ENCODE assay signal across 16 cellular contexts in genomic region chr12:122121341-122122192, GRCh38. TPM values are rescaled to one million over a fixed set of nuclear protein-coding genes. Genes with fewer than 3 reads are reported as not detected.
DNase-seq lines count a peak whose midpoint lies in the region; ATAC-seq and TF ChIP-seq lines count a peak whose summit lies in the region.
"Had no signal": no experiment of that assay in that cellular context is flagged by ENCODE, and none has a peak within 500 bp of the region (broad histone marks: within the 10 kb centered on the region; RNA-seq: fewer than 3 reads in every experiment).

No MANE protein-coding gene starts in this region.

- no peaks in the 10 kb centered on the region for H3K27me3 ChIP-seq in lower lobe of right lung (ENCODE audit: low read depth)
- H3K27me3 ChIP-seq: suprapubic skin had no signal

- no peak overlapping the region for H3K27ac ChIP-seq in lower lobe of right lung
- H3K27ac ChIP-seq: suprapubic skin had no signal

- POLR2A ChIA-PET in activated CD8-positive, alpha-beta T cell treated with anti-CD3 and anti-CD28 coated beads for 36 hours (lab: Charles Lee), result interaction anchor here (1.0 to 2.4 kb wide), 2 partner anchors 9 to 67 kb away, joined by 3 to 9 read pairs; no protein-coding TSS in a partner anchor

- H3K4me3 Mint-ChIP-seq in activated naive CD4-positive, alpha-beta T cell treated with anti-CD3 and anti-CD28 coated beads, Interleukin-2, amount 10 ng/mL, durations not matched to agents 7 days and 5 days, result no peak overlapping the region
- no peak overlapping the region for H3K4me3 Mint-ChIP-seq in activated CD8-positive, alpha-beta T cell treated with anti-CD3 and anti-CD28 coated beads for 36 hours
- peak overlapping the region; percentile 3 to 59 for H3K4me3 Mint-ChIP-seq in stimulated activated naive CD8-positive, alpha-beta T cell treated with anti-CD3 and anti-CD28 coated beads, Interleukin-15, amount 100 ng/mL, for 72 hours
- H3K4me3 Mint-ChIP-seq: dendritic cell treated with granulocyte-macrophage colony-stimulating factor and Interleukin-4, amounts not matched to agents 40 ng/mL and 50 ng/mL, for 4 days had no signal

- peak overlapping the region; percentile 33 for H3K27ac Mint-ChIP-seq in activated naive CD4-positive, alpha-beta T cell treated with anti-CD3 and anti-CD28 coated beads, Interleukin-2, amount 10 ng/mL, durations not matched to agents 7 days and 5 days
- H3K27ac Mint-ChIP-seq in activated CD8-positive, alpha-beta T cell treated with anti-CD3 and anti-CD28 coated beads for 36 hours, result peak overlapping the region; percentile 69
- H3K27ac Mint-ChIP-seq in stimulated activated naive CD8-positive, alpha-beta T cell treated with anti-CD3 and anti-CD28 coated beads, Interleukin-15, amount 100 ng/mL, for 72 hours, result peak overlapping the region in 1 of 2 donors; percentile 53

- peaks cover 41% of the 10 kb centered on the region for H3K4me1 ChIP-seq in lower lobe of right lung

- peaks cover 32% of the 10 kb centered on the region for H3K4me1 Mint-ChIP-seq in activated naive CD4-positive, alpha-beta T cell treated with anti-CD3 and anti-CD28 coated beads, Interleukin-2, amount 10 ng/mL, durations not matched to agents 7 days and 5 days
- peaks cover 44% of the 10 kb centered on the region for H3K4me1 Mint-ChIP-seq in activated CD8-positive, alpha-beta T cell treated with anti-CD3 and anti-CD28 coated beads for 36 hours (ENCODE audit: low read depth)
- peaks cover 75% of the 10 kb centered on the region for H3K4me1 Mint-ChIP-seq in stimulated activated naive CD8-positive, alpha-beta T cell treated with anti-CD3 and anti-CD28 coated beads, Interleukin-15, amount 100 ng/mL, for 72 hours

- peaks cover 8% of the 10 kb centered on the region for H3K36me3 ChIP-seq in lower lobe of right lung
- H3K36me3 ChIP-seq: suprapubic skin had no signal

- no peak for ATAC-seq in activated CD8-positive, alpha-beta T cell treated with anti-CD3 and anti-CD28 coated beads for 36 hours
- ATAC-seq in lower lobe of right lung (no peak), HG03460 (IDR thresholded peaks at IDR 0.05; ENCODE audit: unreplicated experiment) (no peak), left lobe of liver (no peak)
- ATAC-seq in stimulated activated naive CD8-positive, alpha-beta T cell treated with anti-CD3 and anti-CD28 coated beads, Interleukin-15, amount 100 ng/mL, for 72 hours, result peak; percentile 21
- ATAC-seq: left ventricle myocardium superior had no signal

- TF ChIP-seq CTCF in activated CD8-positive, alpha-beta T cell treated with anti-CD3 and anti-CD28 coated beads for 36 hours (IDR thresholded peaks at IDR 0.05), result no peak
- TF ChIP-seq CTCF in lower lobe of right lung (IDR thresholded peaks at IDR 0.05), result no peak

- no peak overlapping the region for H3K4me3 ChIP-seq in lower lobe of right lung
- H3K4me3 ChIP-seq: suprapubic skin had no signal

- H3K9me3 Mint-ChIP-seq in activated naive CD4-positive, alpha-beta T cell treated with anti-CD3 and anti-CD28 coated beads, Interleukin-2, amount 10 ng/mL, durations not matched to agents 7 days and 5 days, result no peaks in the 10 kb centered on the region
- H3K9me3 Mint-ChIP-seq in activated CD8-positive, alpha-beta T cell treated with anti-CD3 and anti-CD28 coated beads for 36 hours, result no peaks in the 10 kb centered on the region
- no peaks in the 10 kb centered on the region for H3K9me3 Mint-ChIP-seq in stimulated activated naive CD8-positive, alpha-beta T cell treated with anti-CD3 and anti-CD28 coated beads, Interleukin-15, amount 100 ng/mL, for 72 hours
- H3K9me3 Mint-ChIP-seq: dendritic cell treated with granulocyte-macrophage colony-stimulating factor and Interleukin-4, amounts not matched to agents 40 ng/mL and 50 ng/mL, for 4 days had no signal

- H3K9me3 ChIP-seq in lower lobe of right lung, result no peaks in the 10 kb centered on the region
- H3K9me3 ChIP-seq: suprapubic skin had no signal

- CTCF ChIA-PET in activated naive CD4-positive, alpha-beta T cell treated with anti-CD3 and anti-CD28 coated beads, Interleukin-2, amount 10 ng/mL, durations not matched to agents 7 days and 5 days (lab: Charles Lee), result interaction anchor here (1.0 to 6.1 kb wide), 12 partner anchors 10 to 327 kb away, joined by 3 to 103 read pairs (median 12); partner anchors contain the start of gene MLXIP
- CTCF ChIA-PET in activated CD8-positive, alpha-beta T cell treated with anti-CD3 and anti-CD28 coated beads for 36 hours (lab: Charles Lee), result interaction anchor here (0.8 to 4.7 kb wide), 13 partner anchors 10 to 119 kb away, joined by 3 to 103 read pairs (median 13); no protein-coding TSS in a partner anchor

- no peak for DNase-seq in activated naive CD4-positive, alpha-beta T cell treated with anti-CD3 and anti-CD28 coated beads, Interleukin-2, amount 10 ng/mL, durations not matched to agents 7 days and 5 days
- DNase-seq in activated naive CD4-positive, alpha-beta T cell treated with Interleukin-2 at 50 U/mL for 16 hours, result no peak
- peak; percentile 44 for DNase-seq in activated CD8-positive, alpha-beta T cell treated with anti-CD3 and anti-CD28 coated beads for 36 hours
- DNase-seq in lower lobe of right lung, result peak; percentile 39
- DNase-seq in stimulated activated naive CD8-positive, alpha-beta T cell treated with anti-CD3 and anti-CD28 coated beads, Interleukin-15, amount 100 ng/mL, for 72 hours, result no peak
- no peak for DNase-seq in midbrain (lab: John Stamatoyannopoulos, UW)
- no peak for DNase-seq in left lobe of liver (ENCODE audit: low spot score)
- DNase-seq: DMS153, left ventricle myocardium superior, MM.1S, NCI-H2081, NCI-H774 had no signal

- peaks cover 9% of the 10 kb centered on the region for H3K36me3 Mint-ChIP-seq in activated naive CD4-positive, alpha-beta T cell treated with anti-CD3 and anti-CD28 coated beads, Interleukin-2, amount 10 ng/mL, durations not matched to agents 7 days and 5 days
- H3K36me3 Mint-ChIP-seq in activated CD8-positive, alpha-beta T cell treated with anti-CD3 and anti-CD28 coated beads for 36 hours (ENCODE audit: low read depth), result no peaks in the 10 kb centered on the region

- no peaks in the 10 kb centered on the region for H3K27me3 Mint-ChIP-seq in activated naive CD4-positive, alpha-beta T cell treated with anti-CD3 and anti-CD28 coated beads, Interleukin-2, amount 10 ng/mL, durations not matched to agents 7 days and 5 days
- no peaks in the 10 kb centered on the region for H3K27me3 Mint-ChIP-seq in activated CD8-positive, alpha-beta T cell treated with anti-CD3 and anti-CD28 coated beads for 36 hours
- H3K27me3 Mint-ChIP-seq in stimulated activated naive CD8-positive, alpha-beta T cell treated with anti-CD3 and anti-CD28 coated beads, Interleukin-15, amount 100 ng/mL, for 72 hours, result no peaks in the 10 kb centered on the region
- H3K27me3 Mint-ChIP-seq: dendritic cell treated with granulocyte-macrophage colony-stimulating factor and Interleukin-4, amounts not matched to agents 40 ng/mL and 50 ng/mL, for 4 days had no signal

- intact Hi-C loops in activated CD8-positive, alpha-beta T cell treated with anti-CD3 and anti-CD28 coated beads for 36 hours (cut with micrococcal nuclease), result loop anchor here (2.0 to 5.0 kb wide), 2 partner anchors 39 to 67 kb away; no protein-coding TSS in a partner anchor
- intact Hi-C loops in lower lobe of right lung (cut with DNase I), result loop anchor here (10.0 kb wide), 1 partner anchor 67 kb away; no protein-coding TSS in a partner anchor

RNA-seq across cellular contexts. Expression of gene MLXIP, which starts 43.0 kb away (rescaled TPM):
- total RNA-seq in activated CD8-positive, alpha-beta T cell treated with anti-CD3 and anti-CD28 coated beads for 36 hours, result 10 to 100 TPM; 26.0 to 28.7 TPM
- 55.9 TPM for total RNA-seq in lower lobe of right lung
- 19.0 TPM for total RNA-seq in left lobe of liver

RNA-seq across cellular contexts. Expression of gene IL31, which starts 52.5 kb away (rescaled TPM):
- not detected for total RNA-seq in activated CD8-positive, alpha-beta T cell treated with anti-CD3 and anti-CD28 coated beads for 36 hours
- total RNA-seq in lower lobe of right lung (not detected), left lobe of liver (not detected)
- total RNA-seq: left ventricle myocardium superior, skeletal muscle tissue, suprapubic skin had no signal

Comparison
In these comparisons a context has a peak if more than half of its experiments do, and no peak if none do; other contexts are left out.
1. DNase-seq: peak in activated CD8-positive, alpha-beta T cell treated with anti-CD3 and anti-CD28 coated beads for 36 hours (single experiment) and lower lobe of right lung (single experiment); none in activated naive CD4-positive, alpha-beta T cell treated with anti-CD3 and anti-CD28 coated beads, Interleukin-2, amount 10 ng/mL, durations not matched to agents 7 days and 5 days (single experiment), activated naive CD4-positive, alpha-beta T cell treated with Interleukin-2 at 50 U/mL for 16 hours (single experiment), stimulated activated naive CD8-positive, alpha-beta T cell treated with anti-CD3 and anti-CD28 coated beads, Interleukin-15, amount 100 ng/mL, for 72 hours (0 of 2), midbrain (single experiment) and left lobe of liver (single experiment).
2. H3K4me3 Mint-ChIP-seq: peak in stimulated activated naive CD8-positive, alpha-beta T cell treated with anti-CD3 and anti-CD28 coated beads, Interleukin-15, amount 100 ng/mL, for 72 hours (2 of 2); none in activated naive CD4-positive, alpha-beta T cell treated with anti-CD3 and anti-CD28 coated beads, Interleukin-2, amount 10 ng/mL, durations not matched to agents 7 days and 5 days (single experiment) and activated CD8-positive, alpha-beta T cell treated with anti-CD3 and anti-CD28 coated beads for 36 hours (single experiment).